Comparison of ENCODE assay signal across 16 cellular contexts in genomic region chr6:152462716-152463115, GRCh38.
DNase-seq lines count a peak whose midpoint lies in the region; ATAC-seq and TF ChIP-seq lines count a peak whose summit lies in the region.
"Had no signal": no experiment of that assay in that cellular context is flagged by ENCODE, and none has a peak within 500 bp of the region (broad histone marks: within the 10 kb centered on the region; RNA-seq: fewer than 3 reads in every experiment).

No MANE protein-coding gene starts in this region.

- ATAC-seq in naive thymus-derived CD4-positive, alpha-beta T cell = no peak
- ATAC-seq in GM18511 (IDR thresholded peaks at IDR 0.05; ENCODE audit: unreplicated experiment) (no peak), GM19035 (IDR thresholded peaks at IDR 0.05; ENCODE audit: unreplicated experiment) (no peak)

- no peak overlapping the region for H3K4me3 ChIP-seq in BLaER1
- no peak overlapping the region for H3K4me3 ChIP-seq in naive thymus-derived CD4-positive, alpha-beta T cell (ENCODE audit: low read length)
- H3K4me3 ChIP-seq in Peyer's patch = peak overlapping the region in 1 of 4 donors; percentile 31

- POLR2A ChIA-PET in naive thymus-derived CD4-positive, alpha-beta T cell (lab: Charles Lee) = no interaction called here

- no peaks in the 10 kb centered on the region for H3K9me3 Mint-ChIP-seq in naive thymus-derived CD4-positive, alpha-beta T cell
- H3K9me3 Mint-ChIP-seq: activated T-helper 1 cell treated with anti-CD3 and anti-CD28 coated beads, Interleukin-12 subunit alpha, Interleukin-12 subunit beta, Interleukin-2, Interleukin-4 antibody, amounts not matched to agents 30 ng/mL and 10 ng/mL and 1 ng/mL, durations not matched to agents 14 hours and 24 hours and 36 hours; CD4-positive, CD25-positive, alpha-beta regulatory T cell had no signal

- no peak overlapping the region for H3K27ac Mint-ChIP-seq in naive thymus-derived CD4-positive, alpha-beta T cell
- H3K27ac Mint-ChIP-seq: activated T-helper 1 cell treated with anti-CD3 and anti-CD28 coated beads, Interleukin-12 subunit alpha, Interleukin-12 subunit beta, Interleukin-2, Interleukin-4 antibody, amounts not matched to agents 30 ng/mL and 10 ng/mL and 1 ng/mL, durations not matched to agents 14 hours and 24 hours and 36 hours; CD4-positive, CD25-positive, alpha-beta regulatory T cell had no signal

- DNase-seq in HT1080 (ENCODE audit: low read depth) (peak; percentile 48), amniotic epithelial cell (ENCODE audit: low read depth) (peak; percentile 5), DMS153 (lab: John Stamatoyannopoulos, UW) (no peak), Peyer's patch (no peak)
- no peak for DNase-seq in naive thymus-derived CD4-positive, alpha-beta T cell
- DNase-seq: CD4-positive, CD25-positive, alpha-beta regulatory T cell; HCEC 1CT; islet precursor cell; KG1; WERI-Rb-1 had no signal

- TF ChIP-seq POLR2A in Peyer's patch (IDR thresholded peaks at IDR 0.05) = no peak

- no peaks in the 10 kb centered on the region for H3K36me3 Mint-ChIP-seq in naive thymus-derived CD4-positive, alpha-beta T cell
- H3K36me3 Mint-ChIP-seq: CD4-positive, CD25-positive, alpha-beta regulatory T cell had no signal

- H3K27ac ChIP-seq in BLaER1 = no peak overlapping the region
- H3K27ac ChIP-seq in naive thymus-derived CD4-positive, alpha-beta T cell (ENCODE audit: low read depth, low read length) = no peak overlapping the region
- peak overlapping the region in 1 of 4 donors; percentile 11 for H3K27ac ChIP-seq in Peyer's patch
- H3K27ac ChIP-seq: neutrophil, RWPE1, WERI-Rb-1 had no signal

- CTCF ChIA-PET in naive thymus-derived CD4-positive, alpha-beta T cell (lab: Charles Lee) = no interaction called here

- H3K4me3 Mint-ChIP-seq in naive thymus-derived CD4-positive, alpha-beta T cell = peak overlapping the region in 8 of 10 donors; percentile 21 to 59 (median 37)
- H3K4me3 Mint-ChIP-seq: activated T-helper 1 cell treated with anti-CD3 and anti-CD28 coated beads, Interleukin-12 subunit alpha, Interleukin-12 subunit beta, Interleukin-2, Interleukin-4 antibody, amounts not matched to agents 30 ng/mL and 10 ng/mL and 1 ng/mL, durations not matched to agents 14 hours and 24 hours and 36 hours; CD4-positive, CD25-positive, alpha-beta regulatory T cell had no signal

- peak overlapping the region; percentile 44 for H3K4me2 ChIP-seq in BLaER1

- no peak for TF ChIP-seq CTCF in Peyer's patch (IDR thresholded peaks at IDR 0.05)

- peak overlapping the region; percentile 28; the same call in 1 of the 2 replicates for H3K9ac ChIP-seq in BLaER1

- H3K36me3 ChIP-seq in BLaER1 (no peaks in the 10 kb centered on the region), Peyer's patch (no peaks in the 10 kb centered on the region)
- no peaks in the 10 kb centered on the region for H3K36me3 ChIP-seq in naive thymus-derived CD4-positive, alpha-beta T cell (ENCODE audit: control insufficient read depth in 2 of 3, insufficient read depth in 3 of 3, low read length in 3 of 3)
- H3K36me3 ChIP-seq: WERI-Rb-1 had no signal

- H4K20me1 ChIP-seq in BLaER1 = no peaks in the 10 kb centered on the region

- H3K4me1 Mint-ChIP-seq in naive thymus-derived CD4-positive, alpha-beta T cell = peaks cover 0 to 13% (median 6%) of the 10 kb centered on the region in 7 donors

- no peaks in the 10 kb centered on the region for H3K4me1 ChIP-seq in BLaER1
- no peaks in the 10 kb centered on the region for H3K4me1 ChIP-seq in naive thymus-derived CD4-positive, alpha-beta T cell (ENCODE audit: control insufficient read depth in 2 of 2, insufficient read depth in 2 of 2, low read length in 2 of 2)
- no peaks in the 10 kb centered on the region for H3K4me1 ChIP-seq in Peyer's patch

- H3K27me3 ChIP-seq in BLaER1 (no peaks in the 10 kb centered on the region), Peyer's patch (no peaks in the 10 kb centered on the region)
- H3K27me3 ChIP-seq in naive thymus-derived CD4-positive, alpha-beta T cell (ENCODE audit: control insufficient read depth in 2 of 2, insufficient read depth in 2 of 2, low read length in 2 of 2) = peaks cover 0 to 3% of the 10 kb centered on the region in 2 donors
- H3K27me3 ChIP-seq: neutrophil had no signal

- peaks cover 0 to 48% (median 16%) of the 10 kb centered on the region in 5 donors for H3K27me3 Mint-ChIP-seq in naive thymus-derived CD4-positive, alpha-beta T cell

- no peaks in the 10 kb centered on the region for H3K9me3 ChIP-seq in BLaER1
- no peaks in the 10 kb centered on the region for H3K9me3 ChIP-seq in naive thymus-derived CD4-positive, alpha-beta T cell (ENCODE audit: control insufficient read depth in 2 of 3, low read length in 3 of 3)
- H3K9me3 ChIP-seq in Peyer's patch = no peaks in the 10 kb centered on the region
- H3K9me3 ChIP-seq: neutrophil had no signal

- intact Hi-C loops in naive thymus-derived CD4-positive, alpha-beta T cell (cut with micrococcal nuclease) = no loop called here

Comparison
In these comparisons a context has a peak if more than half of its experiments do, and no peak if none do; other contexts are left out.
1. DNase-seq: peak in HT1080 (single experiment) and amniotic epithelial cell (single experiment); none in naive thymus-derived CD4-positive, alpha-beta T cell (0 of 9), DMS153 (single experiment) and Peyer's patch (0 of 3).